In genomic region chr16:73058221-73058615, GRCh38 we compare ENCODE assay signal across 8 cellular contexts. TPM values are rescaled to one million over a fixed set of nuclear protein-coding genes. Genes with fewer than 3 reads are reported as not detected.
A peak's percentile ranks its signal among the peaks of the same experiment; 100 is the strongest.
DNase-seq lines count a peak whose midpoint lies in the region; FAIRE-seq and TF ChIP-seq lines count a peak whose summit lies in the region.

No MANE protein-coding gene starts in this region.

- H3K4me3 ChIP-seq in H7 (ENCODE audit: insufficient read depth, low read depth, low read length): peak overlapping the region; percentile 43
- H3K4me3 ChIP-seq in Loucy (ENCODE audit: low read length, poor library complexity, severe bottlenecking): peak overlapping the region; percentile 73
- H3K4me3 ChIP-seq in astrocyte (ENCODE audit: insufficient read depth, low read depth, low read length): peak overlapping the region; percentile 45
- H3K4me3 ChIP-seq in keratinocyte (ENCODE audit: control insufficient read depth in 2 of 3, extremely low read depth in 1 of 3, insufficient read depth in 2 of 3, low read depth in 1 of 3, low read length in 3 of 3): peak overlapping the region; percentile 29 to 75 (median 57)

- H3K27ac ChIP-seq in astrocyte (ENCODE audit: low read depth, low read length) (peak overlapping the region; percentile 66), keratinocyte (ENCODE audit: control insufficient read depth, insufficient read depth, low read length) (no peak overlapping the region)

- H3K4me1 ChIP-seq in Loucy (ENCODE audit: insufficient read depth, low read length, poor library complexity, severe bottlenecking) (peaks cover 42% of the 10 kb centered on the region), astrocyte (ENCODE audit: insufficient read depth, low read length) (peaks cover 56% of the 10 kb centered on the region), keratinocyte (ENCODE audit: control insufficient read depth, extremely low read depth, insufficient read depth, low read length) (peaks cover 40% of the 10 kb centered on the region)

- no peak overlapping the region for H3K4me3 Mint-ChIP-seq in astrocyte (ENCODE audit: unreplicated experiment)
- H3K4me3 Mint-ChIP-seq in stimulated activated naive CD8-positive, alpha-beta T cell treated with anti-CD3 and anti-CD28 coated beads, Interleukin-15, Interleukin-2, amounts not matched to agents 100 ng/mL and 50 ng/mL, for 24 hours: peak overlapping the region; percentile 39

- H4K20me1 ChIP-seq in Loucy (ENCODE audit: insufficient read depth, low read length, poor library complexity, severe bottlenecking) (peaks cover 15% of the 10 kb centered on the region), astrocyte (ENCODE audit: insufficient read depth, low read length) (no peaks in the 10 kb centered on the region), keratinocyte (ENCODE audit: control insufficient read depth, extremely low read depth, insufficient read depth, low read length) (no peaks in the 10 kb centered on the region)

- H3K9ac ChIP-seq in Loucy (ENCODE audit: low read depth, low read length, poor library complexity, severe bottlenecking) (no peak overlapping the region), astrocyte (ENCODE audit: low read length) (peak overlapping the region; percentile 93), keratinocyte (ENCODE audit: control insufficient read depth, extremely low read depth, insufficient read depth, low read length) (peak overlapping the region; percentile 72)

- peaks cover 57% of the 10 kb centered on the region for H3K27me3 ChIP-seq in H7 (ENCODE audit: control insufficient read depth, insufficient read depth, low read length)
- peaks cover 16% of the 10 kb centered on the region for H3K27me3 ChIP-seq in Loucy (ENCODE audit: insufficient read depth, low read length, poor library complexity, severe bottlenecking)
- H3K27me3 ChIP-seq in astrocyte (ENCODE audit: insufficient read depth, low read length): no peaks in the 10 kb centered on the region
- peaks cover 8% of the 10 kb centered on the region for H3K27me3 ChIP-seq in keratinocyte (ENCODE audit: control insufficient read depth, extremely low read depth, insufficient read depth, low read length)

- peaks cover 23% of the 10 kb centered on the region for H3K27me3 Mint-ChIP-seq in astrocyte (ENCODE audit: low read depth, unreplicated experiment)
- H3K27me3 Mint-ChIP-seq in stimulated activated naive CD8-positive, alpha-beta T cell treated with anti-CD3 and anti-CD28 coated beads, Interleukin-15, Interleukin-2, amounts not matched to agents 100 ng/mL and 50 ng/mL, for 24 hours: peaks cover 75% of the 10 kb centered on the region

- H3K9me2 ChIP-seq in Loucy (replicated peaks; ENCODE audit: low read depth, low read length): no peaks in the 10 kb centered on the region

- no peaks in the 10 kb centered on the region for H3K36me3 ChIP-seq in H7 (replicated peaks; ENCODE audit: control insufficient read depth, insufficient read depth, low read length)
- H3K36me3 ChIP-seq in Loucy (ENCODE audit: insufficient read depth, low read length): no peaks in the 10 kb centered on the region
- H3K36me3 ChIP-seq in astrocyte (ENCODE audit: insufficient read depth, low read length): no peaks in the 10 kb centered on the region
- no peaks in the 10 kb centered on the region for H3K36me3 ChIP-seq in keratinocyte (ENCODE audit: control insufficient read depth in 2 of 2, extremely low read depth in 1 of 2, insufficient read depth in 2 of 2, low read length in 2 of 2)

- H2AFZ ChIP-seq in Loucy (ENCODE audit: low read length) (peak overlapping the region; percentile 69; the same call in 1 of the 2 replicates), astrocyte (ENCODE audit: low read depth, low read length) (no peak overlapping the region), keratinocyte (ENCODE audit: control insufficient read depth, low read length) (no peak overlapping the region)

- DNase-seq in activated CD8-positive, alpha-beta memory T cell treated with anti-CD3 and anti-CD28 coated beads, Interleukin-2, amount 50 U/mL, for 48 hours: peak; percentile 61
- no peak for DNase-seq in activated CD8-positive, alpha-beta memory T cell treated with anti-CD3 and anti-CD28 coated beads for 24 hours
- peak; percentile 82 for DNase-seq in H7
- DNase-seq in astrocyte (ENCODE audit: low read depth): no peak
- DNase-seq in keratinocyte (ENCODE audit: low read depth, low spot score): no peak
- DNase-seq in NCI-H2196 (lab: John Stamatoyannopoulos, UW; ENCODE audit: unreplicated experiment): no peak

- H3K4me1 Mint-ChIP-seq in astrocyte (ENCODE audit: low read depth, unreplicated experiment): peaks cover 39% of the 10 kb centered on the region
- H3K4me1 Mint-ChIP-seq in stimulated activated naive CD8-positive, alpha-beta T cell treated with anti-CD3 and anti-CD28 coated beads, Interleukin-15, Interleukin-2, amounts not matched to agents 100 ng/mL and 50 ng/mL, for 24 hours (ENCODE audit: low read depth): peaks cover 16% of the 10 kb centered on the region

- FAIRE-seq in astrocyte (lab: Jason Lieb, UNC) (no peak), keratinocyte (lab: Jason Lieb, UNC) (no peak)

- 0 out of 2 replicates have a peak, but pooled peaks cover 3% of the 10 kb centered on the region for H3F3A ChIP-seq in Loucy (ENCODE audit: low read depth)

- H3K9me3 ChIP-seq in Loucy (ENCODE audit: insufficient read depth, low read depth, low read length): no peaks in the 10 kb centered on the region
- no peaks in the 10 kb centered on the region for H3K9me3 ChIP-seq in astrocyte (ENCODE audit: insufficient read depth, low read depth, low read length)
- H3K9me3 ChIP-seq in keratinocyte (ENCODE audit: control insufficient read depth, low read depth, low read length): no peaks in the 10 kb centered on the region

- H3K9me3 Mint-ChIP-seq in astrocyte (ENCODE audit: unreplicated experiment): no peaks in the 10 kb centered on the region
- H3K9me3 Mint-ChIP-seq in stimulated activated naive CD8-positive, alpha-beta T cell treated with anti-CD3 and anti-CD28 coated beads, Interleukin-15, Interleukin-2, amounts not matched to agents 100 ng/mL and 50 ng/mL, for 24 hours: no peaks in the 10 kb centered on the region

- no peak overlapping the region for H3K4me2 ChIP-seq in Loucy (ENCODE audit: low read depth, low read length, poor library complexity, severe bottlenecking)
- H3K4me2 ChIP-seq in astrocyte (ENCODE audit: low read length): peak overlapping the region; percentile 15
- no peak overlapping the region for H3K4me2 ChIP-seq in keratinocyte (ENCODE audit: control insufficient read depth, extremely low read depth, insufficient read depth, low read depth, low read length)

- H3K79me2 ChIP-seq in Loucy (ENCODE audit: insufficient read depth, low read length) (peaks cover 35% of the 10 kb centered on the region; the same call in 1 of the 2 replicates), astrocyte (ENCODE audit: insufficient read depth, low read length) (peaks cover 75% of the 10 kb centered on the region), keratinocyte (ENCODE audit: control insufficient read depth, insufficient read depth, low read length) (peaks cover 28% of the 10 kb centered on the region)

- H3K27ac Mint-ChIP-seq in astrocyte (ENCODE audit: unreplicated experiment): no peak overlapping the region
- no peak overlapping the region for H3K27ac Mint-ChIP-seq in stimulated activated naive CD8-positive, alpha-beta T cell treated with anti-CD3 and anti-CD28 coated beads, Interleukin-15, Interleukin-2, amounts not matched to agents 100 ng/mL and 50 ng/mL, for 24 hours

- dilution Hi-C loops in keratinocyte (cut with MboI; ENCODE audit: extremely low pct_ligation_motif_present, low sequenced_read_pairs): no loop called here

- TF ChIP-seq CTCF in Loucy (conservative IDR thresholded peaks at IDR 0.05; ENCODE audit: low read length): no peak
- TF ChIP-seq CTCF in astrocyte (IDR thresholded peaks at IDR 0.05; ENCODE audit: insufficient read depth, low read depth, low read length): no peak
- TF ChIP-seq CTCF in keratinocyte (optimal IDR thresholded peaks at IDR 0.05 in 1 of 3, IDR thresholded peaks at IDR 0.05 in 1 of 3, conservative IDR thresholded peaks at IDR 0.05 in 1 of 3; ENCODE audit: extremely low read depth in 1 of 3, insufficient read depth in 2 of 3, low read length in 3 of 3): no peak

- no peaks in the 10 kb centered on the region for H3K9me1 ChIP-seq in keratinocyte (ENCODE audit: control insufficient read depth, extremely low read depth, insufficient read depth, low read length)

- no peaks in the 10 kb centered on the region for H3K36me3 Mint-ChIP-seq in astrocyte (ENCODE audit: low read depth, unreplicated experiment)
- H3K36me3 Mint-ChIP-seq in stimulated activated naive CD8-positive, alpha-beta T cell treated with anti-CD3 and anti-CD28 coated beads, Interleukin-15, Interleukin-2, amounts not matched to agents 100 ng/mL and 50 ng/mL, for 24 hours (ENCODE audit: low read depth): no peaks in the 10 kb centered on the region

RNA-seq across cellular contexts. Expression of gene ZFHX3, which starts 10.3 kb away (rescaled TPM):
- 1.2 and 1.3 TPM in 2 replicates for total RNA-seq in H7 (2014; rRNA removed; shearing (Covaris generic))
- 18.0 and 19.7 TPM in 2 replicates for total RNA-seq in astrocyte
- 0.75 to 1.4 TPM (median 1.2 TPM) in 3 replicates for polyA plus RNA-seq in keratinocyte
- polyA plus RNA-seq in keratinocyte (2011; ENCODE audit: low read depth): 3.3 TPM
- polyA plus RNA-seq in keratinocyte (2011; cell fraction: cytosol; rRNA removed): 1.1 and 1.3 TPM in 2 replicates
- 5.2 TPM in 2 replicates for polyA plus RNA-seq in keratinocyte (2011; cell fraction: nucleus; rRNA removed)
- 2.7 and 3.2 TPM in 2 replicates for polyA plus RNA-seq in keratinocyte (2012; ENCODE audit: low replicate concordance)
- polyA minus RNA-seq in keratinocyte: 3.6 to 9.0 TPM (median 4.0 TPM) in 3 replicates
- 4.4 TPM for polyA minus RNA-seq in keratinocyte (2011; cell fraction: cytosol; rRNA and poly(A)+ RNA removed)
- 7.0 and 9.5 TPM in 2 replicates for polyA minus RNA-seq in keratinocyte (2011; cell fraction: nucleus; rRNA and poly(A)+ RNA removed)

Comparison
In these comparisons a context has a peak if more than half of its experiments do, and no peak if none do; other contexts are left out.
1. DNase-seq: peak in activated CD8-positive, alpha-beta memory T cell treated with anti-CD3 and anti-CD28 coated beads, Interleukin-2, amount 50 U/mL, for 48 hours (single experiment) and H7 (single experiment); none in activated CD8-positive, alpha-beta memory T cell treated with anti-CD3 and anti-CD28 coated beads for 24 hours (single experiment), astrocyte (single experiment), keratinocyte (single experiment) and NCI-H2196 (single experiment).
2. Peak in every context shown above with its lines, with median percentiles within 50 percentile points of each other: H3K4me3 ChIP-seq.